Comparison of ENCODE assay signal across 10 cellular contexts in the genomic region with DNA sequence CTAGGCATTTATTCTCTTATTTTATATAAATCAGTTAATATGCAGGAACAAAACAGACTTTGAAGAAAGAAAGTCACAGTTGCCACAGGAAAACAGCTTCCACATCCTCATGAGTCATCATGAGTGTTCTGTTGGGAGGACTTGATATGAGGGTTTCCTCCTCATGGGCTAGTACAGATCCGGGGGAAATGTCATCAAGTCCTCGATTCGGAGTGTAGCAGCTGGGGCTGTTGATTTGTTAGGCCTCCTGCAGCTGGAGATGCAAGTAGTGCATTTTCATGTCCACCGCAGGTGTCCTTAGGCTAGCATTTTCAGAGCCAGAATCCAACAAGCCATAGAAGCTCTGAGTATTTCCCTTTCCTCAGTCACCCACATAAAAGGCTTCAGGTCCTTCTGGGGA. TPM values are rescaled to one million over a fixed set of nuclear protein-coding genes. Genes with fewer than 3 reads are reported as not detected.
DNase-seq lines count a peak whose midpoint lies in the region; ATAC-seq and TF ChIP-seq lines count a peak whose summit lies in the region.
"Had no signal": no experiment of that assay in that cellular context is flagged by ENCODE, and none has a peak within 500 bp of the region (broad histone marks: within the 10 kb centered on the region; RNA-seq: fewer than 3 reads in every experiment).

No MANE protein-coding gene starts in this region.

- no peaks in the 10 kb centered on the region for H3K79me2 ChIP-seq in OCI-LY7 (ENCODE audit: insufficient read depth, low read depth, low read length)

- no peaks in the 10 kb centered on the region for H3K4me1 ChIP-seq in OCI-LY7 (ENCODE audit: insufficient read depth, low read length, poor library complexity, severe bottlenecking)

- no peaks in the 10 kb centered on the region for H3K9me3 Mint-ChIP-seq in activated CD4-positive, alpha-beta T cell treated with anti-CD3 and anti-CD28 coated beads, Interleukin-2, amount 10 ng/mL, durations not matched to agents 7 days and 5 days

- intact Hi-C loops in OCI-LY7 (cut with micrococcal nuclease; ENCODE audit: unreplicated experiment) = loop anchor here (10.0 kb wide), 1 partner anchor 45 kb away; the partner anchor contains the start of gene REG4

- no peak overlapping the region for H3K4me2 ChIP-seq in OCI-LY7 (ENCODE audit: low read length)

- H3K9me2 ChIP-seq in OCI-LY7 (ENCODE audit: insufficient read depth, low read length) = no peaks in the 10 kb centered on the region

- CTCF ChIA-PET in activated CD4-positive, alpha-beta T cell treated with anti-CD3 and anti-CD28 coated beads, Interleukin-2, amount 10 ng/mL, durations not matched to agents 7 days and 5 days (lab: Charles Lee) = interaction anchor here (1.2 to 2.2 kb wide), 4 partner anchors 10 to 25 kb away, joined by 3 to 16 read pairs (median 4); no protein-coding TSS in a partner anchor
- CTCF ChIA-PET in OCI-LY7 (lab: Charles Lee; ENCODE audit: unreplicated experiment) = no interaction called here

- peak; percentile 83 for ATAC-seq in stimulated activated naive CD8-positive, alpha-beta T cell treated with anti-CD3 and anti-CD28 coated beads, Interleukin-15, Interleukin-2, amounts not matched to agents 100 U/mL and 50 U/mL, for 24 hours

- no peak for TF ChIP-seq CTCF in epithelial cell of proximal tubule (conservative IDR thresholded peaks at IDR 0.05; ENCODE audit: low read depth, low read length)
- no peak for TF ChIP-seq CTCF in OCI-LY7 (conservative IDR thresholded peaks at IDR 0.05; ENCODE audit: low read length)

- H2AFZ ChIP-seq in OCI-LY7 (ENCODE audit: low read length) = no peak overlapping the region

- no peaks in the 10 kb centered on the region for H3K36me3 Mint-ChIP-seq in activated CD4-positive, alpha-beta T cell treated with anti-CD3 and anti-CD28 coated beads, Interleukin-2, amount 10 ng/mL, durations not matched to agents 7 days and 5 days (ENCODE audit: low read depth)

- no peak overlapping the region for H3K27ac ChIP-seq in OCI-LY7 (ENCODE audit: low read depth, low read length, poor library complexity, severe bottlenecking)

- DNase-seq in activated CD4-positive, alpha-beta T cell treated with anti-CD3 and anti-CD28 coated beads, Interleukin-2, amount 10 ng/mL, durations not matched to agents 7 days and 5 days = peak; percentile 28
- no peak for DNase-seq in activated CD4-positive, alpha-beta T cell treated with anti-CD3 and anti-CD28 coated beads for 1 hour
- peak; percentile 81 for DNase-seq in RKO (ENCODE audit: low spot score)
- peak; percentile 23 for DNase-seq in epithelial cell of proximal tubule (ENCODE audit: low read depth)
- DNase-seq in stimulated activated naive CD8-positive, alpha-beta T cell treated with anti-CD3 and anti-CD28 coated beads, Interleukin-15, Interleukin-2, amounts not matched to agents 100 U/mL and 50 U/mL, for 24 hours = no peak
- DNase-seq in SHP77 treated with DMSO at 0.1 percent for 48 hours (lab: John Stamatoyannopoulos, UW) = no peak
- no peak for DNase-seq in OCI-LY7 (ENCODE audit: low spot score)
- no peak for DNase-seq in HuH-7 (ENCODE audit: low spot score)

- no peaks in the 10 kb centered on the region for H3K9me3 ChIP-seq in OCI-LY7 (ENCODE audit: low read length)

- no peaks in the 10 kb centered on the region for H4K20me1 ChIP-seq in OCI-LY7 (ENCODE audit: insufficient read depth, low read length)

- no peak overlapping the region for H3K4me3 ChIP-seq in epithelial cell of proximal tubule (ENCODE audit: low read depth, low read length)
- H3K4me3 ChIP-seq in OCI-LY7 (ENCODE audit: low read depth, low read length, poor library complexity, severe bottlenecking) = no peak overlapping the region
- H3K4me3 ChIP-seq: skin epidermis had no signal

- H3K4me3 Mint-ChIP-seq in activated CD4-positive, alpha-beta T cell treated with anti-CD3 and anti-CD28 coated beads, Interleukin-2, amount 10 ng/mL, durations not matched to agents 7 days and 5 days = no peak overlapping the region
- H3K4me3 Mint-ChIP-seq: B cell had no signal

- H3K27ac Mint-ChIP-seq in activated CD4-positive, alpha-beta T cell treated with anti-CD3 and anti-CD28 coated beads, Interleukin-2, amount 10 ng/mL, durations not matched to agents 7 days and 5 days = peak overlapping the region; percentile 73
- H3K27ac Mint-ChIP-seq: B cell had no signal

- peaks cover 29% of the 10 kb centered on the region for H3K27me3 Mint-ChIP-seq in activated CD4-positive, alpha-beta T cell treated with anti-CD3 and anti-CD28 coated beads, Interleukin-2, amount 10 ng/mL, durations not matched to agents 7 days and 5 days

- BruUV-seq in OCI-LY7 (replicated peaks; lab: Mats Ljungman, UMichigan) = no TSS peak

- peaks cover 22% of the 10 kb centered on the region for H3K4me1 Mint-ChIP-seq in activated CD4-positive, alpha-beta T cell treated with anti-CD3 and anti-CD28 coated beads, Interleukin-2, amount 10 ng/mL, durations not matched to agents 7 days and 5 days
- H3K4me1 Mint-ChIP-seq: B cell had no signal

- POLR2A ChIA-PET in activated CD4-positive, alpha-beta T cell treated with anti-CD3 and anti-CD28 coated beads, Interleukin-2, amount 10 ng/mL, durations not matched to agents 7 days and 5 days (lab: Charles Lee) = no interaction called here
- POLR2A ChIA-PET in OCI-LY7 (lab: Charles Lee) = interaction anchor here (0.6 kb wide), 1 partner anchor 57 kb away, joined by 3 read pairs; no protein-coding TSS in a partner anchor

- H3K36me3 ChIP-seq in OCI-LY7 (ENCODE audit: insufficient read depth, low read length) = no peaks in the 10 kb centered on the region

RNA-seq across cellular contexts. Expression of gene ADAM30, which starts 36.7 kb away (rescaled TPM):
- not detected for total RNA-seq in activated CD4-positive, alpha-beta T cell treated with anti-CD3 and anti-CD28 coated beads, Interleukin-2, amount 10 ng/mL, durations not matched to agents 7 days and 5 days
- total RNA-seq in epithelial cell of proximal tubule = not detected in 2 replicates
- not detected in 2 replicates for total RNA-seq in OCI-LY7 (2014; rRNA removed; shearing (Covaris generic))
- not detected in 2 replicates for total RNA-seq in OCI-LY7 (2022)
- total RNA-seq: B cell had no signal

RNA-seq across cellular contexts. Expression of gene REG4, which starts 48.4 kb away (rescaled TPM):
- under 1 TPM; 0.62 to 0.67 TPM for total RNA-seq in activated CD4-positive, alpha-beta T cell treated with anti-CD3 and anti-CD28 coated beads, Interleukin-2, amount 10 ng/mL, durations not matched to agents 7 days and 5 days
- total RNA-seq in epithelial cell of proximal tubule (not detected in 2 replicates), OCI-LY7 (2022) (not detected in 2 replicates)
- not detected in 2 replicates for total RNA-seq in OCI-LY7 (2014; rRNA removed; shearing (Covaris generic))
- total RNA-seq: B cell had no signal

Comparison
In these comparisons a context has a peak if more than half of its experiments do, and no peak if none do; other contexts are left out.
1. DNase-seq: peak in activated CD4-positive, alpha-beta T cell treated with anti-CD3 and anti-CD28 coated beads, Interleukin-2, amount 10 ng/mL, durations not matched to agents 7 days and 5 days (single experiment), RKO (single experiment) and epithelial cell of proximal tubule (single experiment); none in activated CD4-positive, alpha-beta T cell treated with anti-CD3 and anti-CD28 coated beads for 1 hour (single experiment), stimulated activated naive CD8-positive, alpha-beta T cell treated with anti-CD3 and anti-CD28 coated beads, Interleukin-15, Interleukin-2, amounts not matched to agents 100 U/mL and 50 U/mL, for 24 hours (single experiment), SHP77 treated with DMSO at 0.1 percent for 48 hours (single experiment), OCI-LY7 (single experiment) and HuH-7 (single experiment).